In the genomic region with DNA sequence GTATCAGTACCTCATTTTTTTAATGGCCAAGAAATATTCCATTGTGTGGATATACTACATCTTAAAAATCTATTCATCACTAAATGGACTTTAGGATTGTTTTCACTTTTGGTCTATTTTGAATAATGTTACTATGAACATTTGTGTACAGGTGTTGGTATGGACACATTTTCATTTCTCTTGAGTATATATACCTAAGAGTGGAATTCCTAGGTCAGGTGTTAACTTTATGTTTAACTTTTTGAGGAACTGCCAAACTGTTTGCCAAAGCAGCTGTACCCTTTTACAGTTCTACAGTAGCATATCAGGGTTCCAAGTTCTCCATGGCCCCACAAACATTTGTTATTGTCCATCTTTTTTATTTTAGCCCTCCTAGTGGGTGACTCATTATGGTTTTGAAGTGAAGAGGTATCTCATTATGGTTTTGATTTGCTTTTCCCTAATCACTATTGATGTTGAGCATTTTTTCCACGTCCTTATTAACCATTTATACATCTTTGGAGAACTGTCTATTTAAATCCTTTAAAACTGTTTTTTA, we compare ENCODE assay signal across 30 cellular contexts.
"Had no signal": no experiment of that assay in that cellular context is flagged by ENCODE, and none has a peak within 500 bp of the region (broad histone marks: within the 10 kb centered on the region; RNA-seq: fewer than 3 reads in every experiment).

No MANE protein-coding gene starts in this region.

- H3K9me3 ChIP-seq: colonic mucosa, gastrocnemius medialis, testis, upper lobe of left lung, vagina had no signal

- H3K4me3 Mint-ChIP-seq: activated CD4-positive, alpha-beta memory T cell treated with anti-CD3 and anti-CD28 coated beads, Interleukin-2, amount 10 ng/mL, durations not matched to agents 7 days and 5 days; activated CD4-positive, alpha-beta T cell treated with anti-CD3 and anti-CD28 coated beads, Interleukin-2, amount 10 ng/mL, durations not matched to agents 24 days and 14 days; activated CD8-positive, alpha-beta memory T cell treated with anti-CD3 and anti-CD28 coated beads, Interleukin-2, amount 10 ng/mL, durations not matched to agents 7 days and 5 days; activated naive CD4-positive, alpha-beta T cell treated with anti-CD3 and anti-CD28 coated beads, Interleukin-2, amount 50 U/mL, for 24 hours; activated naive CD8-positive, alpha-beta T cell treated with anti-CD3 and anti-CD28 coated beads, Interleukin-2, amount 50 U/mL, for 24 hours; central memory CD8-positive, alpha-beta T cell; T-helper 17 cell had no signal

- H3K9me3 Mint-ChIP-seq: activated CD4-positive, alpha-beta memory T cell treated with anti-CD3 and anti-CD28 coated beads, Interleukin-2, amount 10 ng/mL, durations not matched to agents 7 days and 5 days; activated CD4-positive, alpha-beta T cell treated with anti-CD3 and anti-CD28 coated beads, Interleukin-2, amount 10 ng/mL, durations not matched to agents 24 days and 14 days; activated naive CD4-positive, alpha-beta T cell treated with anti-CD3 and anti-CD28 coated beads, Interleukin-2, amount 50 U/mL, for 24 hours; activated naive CD8-positive, alpha-beta T cell treated with anti-CD3 and anti-CD28 coated beads, Interleukin-2, amount 50 U/mL, for 24 hours; activated T-helper 2 cell treated with anti-CD3 and anti-CD28 coated beads, Interferon-gamma antibody, Interleukin-2, Interleukin-4, amounts not matched to agents 10 μg/mL and 5 μg/mL and 100 μg/mL, durations not matched to agents 14 hours and 24 hours and 36 hours; central memory CD8-positive, alpha-beta T cell had no signal

- FAIRE-seq: bronchial epithelial cell had no signal

- H2AFZ ChIP-seq: hepatocyte had no signal

- ATAC-seq: activated CD4-positive, CD25-positive, alpha-beta regulatory T cell treated with anti-CD3 and anti-CD28 coated beads, Interleukin-2, amount 50 U/mL, for 24 hours; activated CD8-positive, alpha-beta memory T cell treated with anti-CD3 and anti-CD28 coated beads, Interleukin-2, amount 10 ng/mL, durations not matched to agents 7 days and 5 days; activated naive CD8-positive, alpha-beta T cell treated with anti-CD3 and anti-CD28 coated beads, Interleukin-2, amount 50 U/mL, for 24 hours; gastrocnemius medialis; left cardiac atrium; naive thymus-derived CD4-positive, alpha-beta T cell; right cardiac atrium; stimulated activated naive CD8-positive, alpha-beta T cell treated with anti-CD3 and anti-CD28 coated beads, Interleukin-15, Interleukin-2, amounts not matched to agents 100 U/mL and 50 U/mL, for 24 hours; T-helper 17 cell had no signal

- H3K27me3 ChIP-seq: colonic mucosa, dorsolateral prefrontal cortex, gastrocnemius medialis, hepatocyte, testis, upper lobe of left lung, vagina had no signal

- H3K36me3 ChIP-seq: colonic mucosa had no signal

- DNase-seq: activated CD4-positive, alpha-beta memory T cell treated with anti-CD3 and anti-CD28 coated beads, Interleukin-2, amount 10 ng/mL, durations not matched to agents 7 days and 5 days; activated CD4-positive, alpha-beta T cell treated with anti-CD3 and anti-CD28 coated beads, Interleukin-2, amount 10 ng/mL, durations not matched to agents 24 days and 14 days; activated CD8-positive, alpha-beta memory T cell treated with anti-CD3 and anti-CD28 coated beads, Interleukin-2, amount 10 ng/mL, durations not matched to agents 7 days and 5 days; activated naive CD8-positive, alpha-beta T cell treated with anti-CD3 and anti-CD28 coated beads, Interleukin-2, amount 50 U/mL, for 24 hours; activated T-cell treated with anti-CD3 and anti-CD28 coated beads, Interleukin-2, amount 50 U/mL, for 48 hours; colonic mucosa; dorsolateral prefrontal cortex; effector memory CD4-positive, alpha-beta T cell; gastrocnemius medialis; islet precursor cell; left cardiac atrium; mammary epithelial cell; naive thymus-derived CD4-positive, alpha-beta T cell; posterior cingulate gyrus; right cardiac atrium; stimulated activated CD4-positive, alpha-beta T cell treated with anti-CD3 and anti-CD28 coated beads, Interleukin-12 subunit alpha, Interleukin-12 subunit beta, amount 100 ng/mL, for 4 hours; stimulated activated CD4-positive, alpha-beta T cell treated with anti-CD3 and anti-CD28 coated beads, Interleukin-4, amount 100 ng/mL, for 1 hour; stimulated activated naive CD8-positive, alpha-beta T cell treated with anti-CD3 and anti-CD28 coated beads, Interleukin-15, Interleukin-2, amounts not matched to agents 100 U/mL and 50 U/mL, for 24 hours; T-helper 17 cell; T1000; testis; upper lobe of left lung; WERI-Rb-1 had no signal

- H3K4me3 ChIP-seq: colonic mucosa, dorsolateral prefrontal cortex, gastrocnemius medialis, hepatocyte, testis, upper lobe of left lung, vagina had no signal

- H3K27ac Mint-ChIP-seq: activated CD4-positive, alpha-beta memory T cell treated with anti-CD3 and anti-CD28 coated beads, Interleukin-2, amount 10 ng/mL, durations not matched to agents 7 days and 5 days; activated CD4-positive, alpha-beta T cell treated with anti-CD3 and anti-CD28 coated beads, Interleukin-2, amount 10 ng/mL, durations not matched to agents 24 days and 14 days; activated CD8-positive, alpha-beta memory T cell treated with anti-CD3 and anti-CD28 coated beads, Interleukin-2, amount 10 ng/mL, durations not matched to agents 7 days and 5 days; activated naive CD4-positive, alpha-beta T cell treated with anti-CD3 and anti-CD28 coated beads, Interleukin-2, amount 50 U/mL, for 24 hours; activated naive CD8-positive, alpha-beta T cell treated with anti-CD3 and anti-CD28 coated beads, Interleukin-2, amount 50 U/mL, for 24 hours; activated T-helper 2 cell treated with anti-CD3 and anti-CD28 coated beads, Interferon-gamma antibody, Interleukin-2, Interleukin-4, amounts not matched to agents 10 μg/mL and 5 μg/mL and 100 μg/mL, durations not matched to agents 14 hours and 24 hours and 36 hours; naive thymus-derived CD4-positive, alpha-beta T cell; T-helper 17 cell had no signal

- H3K4me2 ChIP-seq: hepatocyte had no signal

- H3K27ac ChIP-seq: colonic mucosa, gastrocnemius medialis, hepatocyte, testis, upper lobe of left lung, vagina, WERI-Rb-1 had no signal

- H3K27me3 Mint-ChIP-seq: activated CD4-positive, alpha-beta memory T cell treated with anti-CD3 and anti-CD28 coated beads, Interleukin-2, amount 10 ng/mL, durations not matched to agents 7 days and 5 days; activated CD4-positive, alpha-beta T cell treated with anti-CD3 and anti-CD28 coated beads, Interleukin-2, amount 10 ng/mL, durations not matched to agents 24 days and 14 days; activated CD8-positive, alpha-beta memory T cell treated with anti-CD3 and anti-CD28 coated beads, Interleukin-2, amount 10 ng/mL, durations not matched to agents 7 days and 5 days; activated naive CD4-positive, alpha-beta T cell treated with anti-CD3 and anti-CD28 coated beads, Interleukin-2, amount 50 U/mL, for 24 hours; activated naive CD8-positive, alpha-beta T cell treated with anti-CD3 and anti-CD28 coated beads, Interleukin-2, amount 50 U/mL, for 24 hours; central memory CD8-positive, alpha-beta T cell; T-helper 17 cell had no signal
